8 cellular contexts compared by ENCODE assay signal in the genomic region with DNA sequence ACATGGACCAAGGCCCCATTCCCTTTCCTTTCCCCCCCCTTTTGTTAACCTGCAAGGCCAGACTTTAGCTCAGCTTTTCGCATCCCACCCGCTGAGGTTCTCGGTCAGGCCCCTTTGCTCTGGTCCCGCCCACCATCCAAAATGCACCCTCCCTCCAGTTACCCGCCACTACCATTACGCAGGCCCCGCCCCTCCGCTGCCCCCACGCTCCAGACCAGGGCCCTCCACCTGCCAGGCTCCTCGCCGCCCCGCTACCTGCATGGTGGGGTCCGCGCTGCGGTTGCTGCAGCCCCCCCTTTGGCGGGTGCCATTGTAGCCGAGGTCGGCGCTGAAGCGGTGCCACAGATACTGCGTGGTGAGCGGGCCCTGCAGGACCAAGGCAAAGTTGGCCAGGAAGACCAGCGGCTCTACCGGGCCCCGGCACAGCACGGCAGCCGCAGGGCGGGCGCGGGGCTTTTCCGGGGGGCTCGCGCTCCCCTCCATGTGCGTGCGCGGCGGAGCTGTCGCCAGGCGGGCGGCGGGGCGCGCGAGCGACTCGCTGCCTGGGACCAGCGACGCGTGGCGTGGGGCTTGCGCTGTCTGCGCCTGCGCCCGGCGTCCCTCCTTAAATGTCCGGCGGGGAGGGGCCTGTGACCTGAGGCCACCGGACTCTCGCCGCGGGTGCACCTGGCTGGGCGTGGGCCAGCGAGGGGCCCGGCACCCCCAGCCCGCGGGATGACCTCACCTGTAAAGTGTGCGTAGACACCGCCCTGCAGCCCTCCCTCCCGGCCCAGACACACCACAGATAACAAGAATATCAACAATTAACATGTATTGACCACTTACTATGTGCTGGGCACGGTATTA. TPM values are rescaled to one million over a fixed set of nuclear protein-coding genes. Genes with fewer than 3 reads are reported as not detected.
DNase-seq lines count a peak whose midpoint lies in the region; ATAC-seq and TF ChIP-seq lines count a peak whose summit lies in the region.

A gene (minus strand): TSS at position 581 of the 846 bp plus-strand sequence. CDS start 98 bp downstream, at position 483.

- TF ChIP-seq CTCF in GM06990 (IDR thresholded peaks at IDR 0.05; ENCODE audit: insufficient read depth, low read length, poor library complexity, severe bottlenecking) = no peak
- no peak for TF ChIP-seq CTCF in fibroblast of lung (conservative IDR thresholded peaks at IDR 0.05 in 1 of 2, IDR thresholded peaks at IDR 0.05 in 1 of 2; ENCODE audit: low read depth in 1 of 2, low read length in 2 of 2)
- TF ChIP-seq CTCF in subcutaneous adipose tissue (IDR thresholded peaks at IDR 0.05; ENCODE audit: low read depth) = no peak

- H3K9ac ChIP-seq in fibroblast of lung (ENCODE audit: insufficient read depth, low read length) = peak within 1 kb of the TSS; percentile 43

- peaks cover 0 to 15% (median 7%) of the 10 kb centered on the region in 5 donors for H3K27me3 Mint-ChIP-seq in naive thymus-derived CD8-positive, alpha-beta T cell

- H3K4me3 Mint-ChIP-seq in naive thymus-derived CD8-positive, alpha-beta T cell = peak within 1 kb of the TSS; percentile 77 to 90 (median 86)

- no peaks in the 10 kb centered on the region for H3K9me3 Mint-ChIP-seq in naive thymus-derived CD8-positive, alpha-beta T cell

- H3K27me3 ChIP-seq in GM06990 (replicated peaks; ENCODE audit: control insufficient read depth, insufficient read depth, low read length) = no peaks in the 10 kb centered on the region
- no peaks in the 10 kb centered on the region for H3K27me3 ChIP-seq in fibroblast of lung (ENCODE audit: control insufficient read depth, insufficient read depth, low read length)

- H3K27ac Mint-ChIP-seq in naive thymus-derived CD8-positive, alpha-beta T cell = peak within 1 kb of the TSS in 9 of 10 donors; percentile 44 to 92 (median 65)

- H3K4me2 ChIP-seq in fibroblast of lung (ENCODE audit: extremely low read depth, insufficient read depth, low read length) = peak within 1 kb of the TSS; percentile 49

- peaks cover 2% of the 10 kb centered on the region for H3K4me1 ChIP-seq in fibroblast of lung (ENCODE audit: control insufficient read depth, extremely low read depth, insufficient read depth, low read length)

- no peaks in the 10 kb centered on the region for H3K79me2 ChIP-seq in fibroblast of lung (ENCODE audit: control insufficient read depth, insufficient read depth, low read length)

- H4K20me1 ChIP-seq in fibroblast of lung (ENCODE audit: control insufficient read depth, extremely low read depth, insufficient read depth, low read length) = no peaks in the 10 kb centered on the region

- no peak within 1 kb of the TSS for H3K27ac ChIP-seq in fibroblast of lung (ENCODE audit: insufficient read depth, low read length)

- peak; percentile 76 for ATAC-seq in HG02798 (IDR thresholded peaks at IDR 0.05; ENCODE audit: poor library complexity, unreplicated experiment)
- ATAC-seq in naive thymus-derived CD8-positive, alpha-beta T cell = peak; percentile 77 to 80

- DNase-seq in GM06990 (ENCODE audit: extremely low read depth, insufficient read length) (peak; percentile 77), NCI-H524 (lab: John Stamatoyannopoulos, UW) (peak; percentile 55 to 82), activated T-cell treated with anti-CD3 and anti-CD28 coated beads for 48 hours (ENCODE audit: low read depth) (peak; percentile 61), fibroblast of lung (ENCODE audit: low read depth in 2 of 2) (peak in 1 of 2 donors; percentile 38), A172 (ENCODE audit: low spot score) (no peak)
- DNase-seq in naive thymus-derived CD8-positive, alpha-beta T cell = peak in 9 of 10 donors; percentile 14 to 72 (median 35)

- H3K4me1 Mint-ChIP-seq in naive thymus-derived CD8-positive, alpha-beta T cell = peaks cover 3 to 20% (median 11%) of the 10 kb centered on the region in 4 donors

- H3K9me3 ChIP-seq in fibroblast of lung (ENCODE audit: control insufficient read depth, insufficient read depth, low read depth, low read length) = no peaks in the 10 kb centered on the region

- POLR2A ChIA-PET in naive thymus-derived CD8-positive, alpha-beta T cell (lab: Charles Lee) = interaction anchor here (0.5 to 1.8 kb wide), 3 partner anchors 48 to 819 kb away, joined by 3 to 8 read pairs (median 4); a partner anchor contains a TSS

- H3K36me3 ChIP-seq in GM06990 (ENCODE audit: control insufficient read depth, insufficient read depth, low read length) (no peaks in the 10 kb centered on the region), fibroblast of lung (ENCODE audit: control insufficient read depth, insufficient read depth, low read length) (no peaks in the 10 kb centered on the region)

- H3K4me3 ChIP-seq in GM06990 (replicated peaks; ENCODE audit: low read depth, low read length) (peak within 1 kb of the TSS; percentile 78), fibroblast of lung (replicated peaks in 1 of 4; ENCODE audit: control extremely low read depth in 1 of 4, insufficient read depth in 1 of 4, low read depth in 3 of 4, low read length in 4 of 4) (peak within 1 kb of the TSS; percentile 37 to 70 (median 48))

- no peaks in the 10 kb centered on the region for H3K36me3 Mint-ChIP-seq in naive thymus-derived CD8-positive, alpha-beta T cell

- H2AFZ ChIP-seq in fibroblast of lung (ENCODE audit: low read length) = peak within 1 kb of the TSS; percentile 60

RNA-seq across cellular contexts. Expression of the gene that starts here (rescaled TPM):
- 3.6 and 5.1 TPM in 2 replicates for total RNA-seq in fibroblast of lung
- 2.9 and 4.6 TPM in 2 replicates for polyA plus RNA-seq in fibroblast of lung
- polyA plus RNA-seq in fibroblast of lung (2012) = 4.1 and 8.3 TPM in 2 replicates
- 8.7 and 9.8 TPM in 2 replicates for polyA minus RNA-seq in fibroblast of lung (ENCODE audit: low replicate concordance)
- 1 to 10 TPM; 3.2 to 3.8 TPM for total RNA-seq in naive thymus-derived CD8-positive, alpha-beta T cell
- 1 to 10 TPM; 1.0 to 2.7 (median 1.9) TPM for polyA plus RNA-seq in naive thymus-derived CD8-positive, alpha-beta T cell
- total RNA-seq in subcutaneous adipose tissue = 10 to 100 TPM in 3 of 4 donors, 1 to 10 TPM in 1; 7.3 to 16.3 (median 13.1) TPM
- 2.5 and 4.9 TPM in 2 replicates for total RNA-seq in A172 (2014; rRNA removed; shearing (Covaris generic))
